Comparison of ENCODE assay signal across 2 cellular contexts in the genomic region with DNA sequence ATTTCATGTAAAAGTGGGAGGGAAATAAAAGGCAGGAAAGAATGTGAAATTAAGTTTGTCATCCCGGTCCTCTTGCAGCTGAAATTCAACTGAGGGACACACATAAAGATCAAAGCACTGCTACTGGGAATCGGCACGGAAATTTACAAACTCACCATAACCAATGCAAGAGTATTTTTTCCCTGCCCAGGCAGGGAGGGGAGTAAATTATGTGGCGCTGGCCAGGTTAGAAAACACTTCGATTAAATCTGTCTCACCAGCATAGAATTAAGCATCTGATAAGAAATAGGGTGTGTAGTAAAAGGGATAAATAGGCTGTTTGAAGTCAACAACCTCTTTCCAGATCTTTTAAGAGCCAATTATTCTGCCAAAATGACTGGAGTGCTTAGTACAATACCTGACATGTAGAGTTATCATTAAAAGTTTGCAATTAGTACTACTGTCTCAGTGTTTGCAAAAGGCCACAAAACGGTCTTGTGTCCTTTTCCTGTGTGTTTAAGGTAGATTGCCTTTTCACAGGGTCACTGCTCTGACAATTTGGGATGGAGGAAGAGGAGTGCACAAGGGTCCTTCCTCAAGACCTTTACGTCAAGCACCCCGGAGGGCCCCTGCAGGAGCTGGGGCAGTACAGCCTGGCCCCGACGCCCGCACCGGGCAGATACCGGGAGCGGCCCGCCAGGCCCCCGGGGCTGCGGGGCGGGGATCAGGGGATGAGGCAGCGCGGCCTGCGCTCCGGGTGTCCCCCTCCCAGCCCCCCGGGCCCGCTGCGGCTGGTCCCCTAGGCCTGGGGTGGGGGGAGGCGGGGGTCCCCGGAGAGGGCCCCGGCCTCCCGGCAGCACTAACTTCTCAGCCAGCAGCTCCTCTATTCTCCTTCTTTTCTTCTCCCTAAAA.
TF ChIP-seq lines count a peak whose summit lies in the region.

No MANE protein-coding gene starts in this region.

TF ChIP-seq in SK-N-SH, 30 proteins besides CTCF, POLR2A, EP300 and RAD21:
- TF ChIP-seq NRF1 (IDR thresholded peaks at IDR 0.05; ENCODE audit: low read depth, low read length) (no peak), GATA2 (CRISPR knock-in tag; IDR thresholded peaks at IDR 0.05) (no peak), JUND (IDR thresholded peaks at IDR 0.05) (no peak), RFX5 (IDR thresholded peaks at IDR 0.05; ENCODE audit: low read length) (no peak), CHD2 (IDR thresholded peaks at IDR 0.05; ENCODE audit: low read length, partially characterized antibody) (peak; percentile 3)
- TF ChIP-seq, protein P1, sequence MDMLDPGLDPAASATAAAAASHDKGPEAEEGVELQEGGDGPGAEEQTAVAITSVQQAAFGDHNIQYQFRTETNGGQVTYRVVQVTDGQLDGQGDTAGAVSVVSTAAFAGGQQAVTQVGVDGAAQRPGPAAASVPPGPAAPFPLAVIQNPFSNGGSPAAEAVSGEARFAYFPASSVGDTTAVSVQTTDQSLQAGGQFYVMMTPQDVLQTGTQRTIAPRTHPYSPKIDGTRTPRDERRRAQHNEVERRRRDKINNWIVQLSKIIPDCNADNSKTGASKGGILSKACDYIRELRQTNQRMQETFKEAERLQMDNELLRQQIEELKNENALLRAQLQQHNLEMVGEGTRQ (IDR thresholded peaks at IDR 0.05; ENCODE audit: borderline replicate concordance, low read depth, low read length): no peak

TF ChIP-seq in endothelial cell of umbilical vein, 7 proteins besides CTCF, POLR2A, EP300 and RAD21:
- TF ChIP-seq POLR2AphosphoS5 (IDR thresholded peaks at IDR 0.05; ENCODE audit: insufficient read depth, low read depth, low read length): no peak
- TF ChIP-seq FOS (IDR thresholded peaks at IDR 0.05; ENCODE audit: borderline replicate concordance, insufficient read depth, low read length): no peak
- TF ChIP-seq EZH2 (IDR thresholded peaks at IDR 0.05; ENCODE audit: borderline replicate concordance, low read depth, low read length, severe bottlenecking): no peak
- no peak for TF ChIP-seq GATA2 (IDR thresholded peaks at IDR 0.05; ENCODE audit: insufficient read depth, insufficient read length, low read depth, low read length)
- TF ChIP-seq MYC (IDR thresholded peaks at IDR 0.05; ENCODE audit: low read depth, low read length): no peak
- TF ChIP-seq, protein P2, sequence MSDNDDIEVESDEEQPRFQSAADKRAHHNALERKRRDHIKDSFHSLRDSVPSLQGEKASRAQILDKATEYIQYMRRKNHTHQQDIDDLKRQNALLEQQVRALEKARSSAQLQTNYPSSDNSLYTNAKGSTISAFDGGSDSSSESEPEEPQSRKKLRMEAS (IDR thresholded peaks at IDR 0.05; ENCODE audit: insufficient read depth, insufficient read length): no peak
- no peak for TF ChIP-seq JUN (IDR thresholded peaks at IDR 0.05; ENCODE audit: borderline replicate concordance, insufficient read depth, insufficient read length, low read depth)
